In the genomic region with DNA sequence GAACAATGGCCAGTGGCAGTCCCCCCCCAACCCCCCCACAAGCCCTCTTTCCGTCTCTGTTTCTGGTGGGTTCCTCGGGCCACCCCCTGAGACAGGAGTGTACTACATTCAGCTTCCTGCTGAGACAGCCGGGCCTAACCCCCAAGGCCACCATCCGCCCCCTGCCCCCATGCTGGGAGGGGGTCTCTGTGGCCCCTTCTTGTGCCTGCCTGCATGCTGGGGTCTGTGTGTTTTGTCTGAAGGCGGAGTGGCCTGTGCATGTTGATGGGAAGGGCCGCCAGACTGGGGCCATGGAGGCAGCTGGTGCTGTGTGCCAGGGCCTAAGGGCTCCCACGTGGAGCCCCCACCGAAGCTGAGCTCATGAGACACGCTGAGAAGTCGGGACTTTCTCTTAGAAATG, we compare ENCODE assay signal across 21 cellular contexts. TPM values are rescaled to one million over a fixed set of nuclear protein-coding genes. Genes with fewer than 3 reads are reported as not detected.
DNase-seq lines count a peak whose midpoint lies in the region; ATAC-seq, FAIRE-seq and TF ChIP-seq lines count a peak whose summit lies in the region.
"Had no signal": no experiment of that assay in that cellular context is flagged by ENCODE, and none has a peak within 500 bp of the region (broad histone marks: within the 10 kb centered on the region; RNA-seq: fewer than 3 reads in every experiment).

No MANE protein-coding gene starts in this region.

- no peak overlapping the region for H2BK12ac ChIP-seq in H9 (ENCODE audit: insufficient read length, low read depth, low read length)
- H2BK12ac ChIP-seq in neuronal stem cell (ENCODE audit: low read length): no peak overlapping the region

- TF ChIP-seq POLR2A in GM18505 (IDR thresholded peaks at IDR 0.05; ENCODE audit: borderline replicate concordance, extremely low read depth, insufficient read depth, insufficient read length): no peak

- H2BK15ac ChIP-seq in H9 (ENCODE audit: low read depth, low read length): no peak overlapping the region
- H2BK15ac ChIP-seq in neuronal stem cell (ENCODE audit: low read length): no peak overlapping the region

- no peak overlapping the region for H2BK120ac ChIP-seq in H9 (ENCODE audit: low read depth, low read length, poor library complexity, severe bottlenecking)
- H2BK120ac ChIP-seq in neuronal stem cell (ENCODE audit: low read depth, low read length): no peak overlapping the region

- FAIRE-seq in astrocyte (lab: Jason Lieb, UNC): no peak
- FAIRE-seq: GM12878 had no signal

- H3K27ac Mint-ChIP-seq in H9 (peak overlapping the region in 2 of 3 experiments; percentile 81 to 84; a peak in 3 of 7 replicates), astrocyte (ENCODE audit: unreplicated experiment) (peak overlapping the region; percentile 7)
- H3K27ac Mint-ChIP-seq: CD8-positive, alpha-beta T cell had no signal

- no peak overlapping the region for H2AFZ ChIP-seq in H9 (ENCODE audit: low read length)
- no peak overlapping the region for H2AFZ ChIP-seq in astrocyte (ENCODE audit: low read depth, low read length)
- H2AFZ ChIP-seq in neuronal stem cell (ENCODE audit: low read length): no peak overlapping the region

- 0 out of 4 replicates have a peak, but pooled peaks cover 0 to 4% of the 10 kb centered on the region in 2 experiments for H3K4me1 Mint-ChIP-seq in H9
- peaks cover 9% of the 10 kb centered on the region for H3K4me1 Mint-ChIP-seq in astrocyte (ENCODE audit: low read depth, unreplicated experiment)

- H3K23ac ChIP-seq in H9 (ENCODE audit: insufficient read length, low read depth, low read length) (no peak overlapping the region), neuronal stem cell (ENCODE audit: low read depth, low read length, poor library complexity) (no peak overlapping the region)

- no peaks in the 10 kb centered on the region for H3K23me2 ChIP-seq in H9 (ENCODE audit: insufficient read length, low read depth, low read length, poor library complexity, severe bottlenecking)

- H3K79me2 ChIP-seq in H9 (ENCODE audit: insufficient read depth, low read length) (no peaks in the 10 kb centered on the region; the same call in 1 of the 2 replicates), astrocyte (ENCODE audit: insufficient read depth, low read length) (peaks cover 30% of the 10 kb centered on the region)

- no peaks in the 10 kb centered on the region for H4K20me1 ChIP-seq in H9 (ENCODE audit: control insufficient read depth, insufficient read depth, insufficient read length)
- H4K20me1 ChIP-seq in astrocyte (ENCODE audit: insufficient read depth, low read length): peaks cover 57% of the 10 kb centered on the region

- no peak overlapping the region for H3K4me2 ChIP-seq in H9 (ENCODE audit: insufficient read depth, insufficient read length, low read length)
- H3K4me2 ChIP-seq in astrocyte (ENCODE audit: low read length): no peak overlapping the region
- no peak overlapping the region for H3K4me2 ChIP-seq in neuronal stem cell (ENCODE audit: insufficient read depth, low read length, poor library complexity, severe bottlenecking)

- H4K91ac ChIP-seq in H9 (ENCODE audit: insufficient read length, low read depth, low read length): no peak overlapping the region
- H4K91ac ChIP-seq in neuronal stem cell (ENCODE audit: low read depth, low read length, poor library complexity): no peak overlapping the region

- H3K79me1 ChIP-seq in H9 (ENCODE audit: insufficient read depth, low read depth, low read length, poor library complexity, severe bottlenecking): no peaks in the 10 kb centered on the region
- H3K79me1 ChIP-seq in neuronal stem cell (ENCODE audit: low read depth, low read length): peaks cover 25% of the 10 kb centered on the region

- H3K27ac ChIP-seq in H9 (ENCODE audit: insufficient read length, low read depth, low read length) (no peak overlapping the region), astrocyte (ENCODE audit: low read depth, low read length) (no peak overlapping the region), neuronal stem cell (replicated peaks; ENCODE audit: low read length) (no peak overlapping the region)
- H3K27ac ChIP-seq: SJSA1 had no signal

- H4K8ac ChIP-seq in H9 (replicated peaks; ENCODE audit: insufficient read length, low read depth, low read length) (no peak overlapping the region), neuronal stem cell (ENCODE audit: low read depth, low read length) (no peak overlapping the region)

- H3K56ac ChIP-seq in H9 (ENCODE audit: insufficient read length, low read depth, low read length): no peak overlapping the region

- H3K36me3 ChIP-seq in astrocyte (ENCODE audit: insufficient read depth, low read length) (peaks cover 3% of the 10 kb centered on the region), neuronal stem cell (replicated peaks in 1 of 2; ENCODE audit: control insufficient read depth in 2 of 2, insufficient read depth in 2 of 2, low read length in 2 of 2) (peaks cover 39 to 43% of the 10 kb centered on the region in 2 donors)

- H3T11ph ChIP-seq in H9 (ENCODE audit: low read length): no peak overlapping the region

- no peak overlapping the region for H2AK5ac ChIP-seq in H9 (ENCODE audit: insufficient read length, low read length)
- no peak overlapping the region for H2AK5ac ChIP-seq in neuronal stem cell (ENCODE audit: low read depth, low read length)

- ATAC-seq in HG02840 (IDR thresholded peaks at IDR 0.05; ENCODE audit: low FRiP score, unreplicated experiment): no peak
- no peak for ATAC-seq in GM18505 (IDR thresholded peaks at IDR 0.05; ENCODE audit: unreplicated experiment)
- ATAC-seq: CD8-positive, alpha-beta T cell; GM12878; Right ventricle myocardium inferior had no signal

- H3K9me3 ChIP-seq in H9 (ENCODE audit: control insufficient read depth, low read depth, low read length) (no peaks in the 10 kb centered on the region), astrocyte (ENCODE audit: insufficient read depth, low read depth, low read length) (no peaks in the 10 kb centered on the region), neuronal stem cell (replicated peaks in 1 of 2; ENCODE audit: control insufficient read depth in 2 of 2, insufficient read depth in 1 of 2, low read depth in 1 of 2, low read length in 2 of 2) (peaks cover 0 to 2% of the 10 kb centered on the region in 2 donors)
- H3K9me3 ChIP-seq: SJSA1 had no signal

- H3K27me3 ChIP-seq in H9 (ENCODE audit: insufficient read depth, low read length): no peaks in the 10 kb centered on the region
- no peaks in the 10 kb centered on the region for H3K27me3 ChIP-seq in astrocyte (ENCODE audit: insufficient read depth, low read length)
- no peaks in the 10 kb centered on the region for H3K27me3 ChIP-seq in neuronal stem cell (ENCODE audit: control insufficient read depth in 3 of 3, insufficient read depth in 3 of 3, low read depth in 1 of 3, low read length in 3 of 3)
- H3K27me3 ChIP-seq: SJSA1 had no signal

- H2BK5ac ChIP-seq in H9 (ENCODE audit: insufficient read length, low read length): no peak overlapping the region
- H2BK5ac ChIP-seq in neuronal stem cell (ENCODE audit: low read length): peak overlapping the region; percentile 68

- H3K18ac ChIP-seq in H9 (ENCODE audit: insufficient read length, low read depth, low read length) (no peak overlapping the region), neuronal stem cell (ENCODE audit: low read length) (peak overlapping the region; percentile 39)

- H3K36me3 Mint-ChIP-seq in H9 (ENCODE audit: insufficient read depth in 1 of 3, low read depth in 3 of 3): peaks cover 3 to 39% (median 28%) of the 10 kb centered on the region in 3 experiments; a peak in 6 of 7 replicates
- peaks cover 6% of the 10 kb centered on the region for H3K36me3 Mint-ChIP-seq in astrocyte (ENCODE audit: low read depth, unreplicated experiment)

- no peak overlapping the region for H3K4me3 ChIP-seq in astrocyte (ENCODE audit: insufficient read depth, low read depth, low read length)
- H3K4me3 ChIP-seq in neuronal stem cell (ENCODE audit: low read length in 2 of 2): no peak overlapping the region
- H3K4me3 ChIP-seq: GM12878, SJSA1 had no signal

- H3K4ac ChIP-seq in H9 (ENCODE audit: low read depth, low read length) (no peak overlapping the region), neuronal stem cell (ENCODE audit: low read length) (no peak overlapping the region)

- TF ChIP-seq CTCF in H9 (conservative IDR thresholded peaks at IDR 0.05) (no peak), astrocyte (IDR thresholded peaks at IDR 0.05; ENCODE audit: insufficient read depth, low read depth, low read length) (no peak)

- H3K4me3 Mint-ChIP-seq in H9: no peak overlapping the region
- no peak overlapping the region for H3K4me3 Mint-ChIP-seq in astrocyte (ENCODE audit: unreplicated experiment)
- H3K4me3 Mint-ChIP-seq: CD8-positive, alpha-beta T cell had no signal

- WGBS in H9 (ENCODE audit: extremely low coverage, insufficient read length, low lambda C conversion rate): no CpG with 5 or more reads among the region's 10 CpGs
- WGBS in neuronal stem cell (ENCODE audit: extremely low coverage in 2 of 2, insufficient read length in 2 of 2, insufficient replicate concordance in 1 of 2), 2 donors: no CpG with 5 or more reads among the region's 10 CpGs

- H3K27me3 Mint-ChIP-seq in H9 (ENCODE audit: low read depth): no peaks in the 10 kb centered on the region
- H3K27me3 Mint-ChIP-seq in astrocyte (ENCODE audit: low read depth, unreplicated experiment): no peaks in the 10 kb centered on the region

- H2BK20ac ChIP-seq in H9 (ENCODE audit: low read depth, low read length, poor library complexity, severe bottlenecking): no peak overlapping the region

- no peaks in the 10 kb centered on the region for H3K4me1 ChIP-seq in H9 (ENCODE audit: insufficient read depth, low read length)
- peaks cover 24% of the 10 kb centered on the region for H3K4me1 ChIP-seq in astrocyte (ENCODE audit: insufficient read depth, low read length)
- H3K4me1 ChIP-seq in neuronal stem cell (ENCODE audit: control insufficient read depth in 2 of 2, insufficient read depth in 1 of 2, low read depth in 1 of 2, low read length in 2 of 2): peaks cover 0 to 3% of the 10 kb centered on the region in 2 donors
- H3K4me1 ChIP-seq: SJSA1 had no signal

- H4K5ac ChIP-seq in H9 (ENCODE audit: insufficient read length, low read depth, low read length): no peak overlapping the region

- H3K9ac ChIP-seq in H9 (ENCODE audit: extremely low read depth, insufficient read length, low read length) (no peak overlapping the region), astrocyte (ENCODE audit: low read length) (no peak overlapping the region), neuronal stem cell (ENCODE audit: low read depth, low read length, poor library complexity) (no peak overlapping the region)

- H3K9me3 Mint-ChIP-seq in H9 (no peaks in the 10 kb centered on the region), astrocyte (ENCODE audit: unreplicated experiment) (no peaks in the 10 kb centered on the region)
- H3K9me3 Mint-ChIP-seq: CD8-positive, alpha-beta T cell had no signal

- H3K14ac ChIP-seq in H9 (ENCODE audit: insufficient read depth, low read length) (no peak overlapping the region), neuronal stem cell (ENCODE audit: low read length) (no peak overlapping the region)

- DNase-seq in H9 (no peak), astrocyte (ENCODE audit: low read depth) (no peak), neuronal stem cell (ENCODE audit: low spot score) (no peak), NCI-H524 treated with DMSO at 0.1 percent for 48 hours (lab: John Stamatoyannopoulos, UW) (no peak), T-helper 1 cell (no peak)
- DNase-seq: ACHN; C1 segment of cervical spinal cord; CD8-positive, alpha-beta T cell; DND-41; GOT3; Kasumi-1; NCI-H1417; NCI-H1694 treated with DMSO at 0.1 percent for 48 hours; NCI-H2081 treated with DMSO at 0.1 percent for 48 hours; NCI-H2171 treated with DMSO at 0.1 percent for 48 hours; NCI-H526 treated with DMSO at 0.1 percent for 48 hours had no signal

RNA-seq across cellular contexts. Expression of gene PLXNA1, which starts 26.6 kb away (rescaled TPM):
- total RNA-seq in H9 (2021) (39.6 and 42.1 TPM in 2 replicates), astrocyte (63.3 and 64.3 TPM in 2 replicates)
- polyA plus RNA-seq in neuronal stem cell (2013, experiment 1 of 2): 31.7 TPM
- polyA plus RNA-seq in neuronal stem cell (2013, experiment 2 of 2): 32.1 TPM
